ENCODE assay signal across 22 cellular contexts in genomic region chr4:137463377-137464003, GRCh38.
"Had no signal": no experiment of that assay in that cellular context is flagged by ENCODE, and none has a peak within 500 bp of the region (broad histone marks: within the 10 kb centered on the region; RNA-seq: fewer than 3 reads in every experiment).

No MANE protein-coding gene starts in this region.

- H3K36me3 Mint-ChIP-seq: activated naive CD4-positive, alpha-beta T cell treated with anti-CD3 and anti-CD28 coated beads, Interleukin-2, amount 10 ng/mL, durations not matched to agents 7 days and 5 days; activated naive CD8-positive, alpha-beta T cell treated with anti-CD3 and anti-CD28 coated beads for 36 hours had no signal

- H3K36me3 ChIP-seq: brain microvascular endothelial cell, cardiac muscle cell had no signal

- H3K4me1 Mint-ChIP-seq: activated CD4-positive, alpha-beta T cell treated with anti-CD3 and anti-CD28 coated beads for 36 hours; activated naive CD4-positive, alpha-beta T cell treated with anti-CD3 and anti-CD28 coated beads, Interleukin-2, amount 10 ng/mL, durations not matched to agents 7 days and 5 days; activated naive CD8-positive, alpha-beta T cell treated with anti-CD3 and anti-CD28 coated beads for 36 hours had no signal

- H3K4me3 ChIP-seq: cardiac muscle cell, PC-9 had no signal

- DNase-seq: activated CD4-positive, alpha-beta T cell treated with anti-CD3 and anti-CD28 coated beads for 36 hours; activated CD4-positive, CD25-positive, alpha-beta regulatory T cell; activated CD8-positive, alpha-beta memory T cell treated with anti-CD3 and anti-CD28 coated beads, Interleukin-2, amount 50 U/mL, for 4 hours; activated CD8-positive, alpha-beta T cell treated with anti-CD3 and anti-CD28 coated beads for 36 hours; activated gamma-delta T cell treated with Interleukin-2 at 50 U/mL for 16 hours; activated naive CD4-positive, alpha-beta T cell treated with anti-CD3 and anti-CD28 coated beads, Interleukin-2, amount 10 ng/mL, durations not matched to agents 7 days and 5 days; activated naive CD8-positive, alpha-beta T cell treated with anti-CD3 and anti-CD28 coated beads for 36 hours; activated T-cell treated with anti-CD3 and anti-CD28 coated beads, Interleukin-2, amount 50 U/mL, for 72 hours; brain microvascular endothelial cell; Karpas-422; MM.1S; NCI-H1105; NCI-H1436 treated with DMSO at 0.1 percent for 48 hours; NCI-H187; NCI-H2081; NCI-H510A treated with DMSO at 0.1 percent for 48 hours; PC-9; SHP77 treated with DMSO at 0.1 percent for 48 hours had no signal

- H3K4me2 ChIP-seq: PC-9 had no signal

- H3K27ac Mint-ChIP-seq: activated CD4-positive, alpha-beta T cell treated with anti-CD3 and anti-CD28 coated beads for 36 hours; activated CD8-positive, alpha-beta T cell treated with anti-CD3 and anti-CD28 coated beads for 36 hours; activated naive CD4-positive, alpha-beta T cell treated with anti-CD3 and anti-CD28 coated beads, Interleukin-2, amount 10 ng/mL, durations not matched to agents 7 days and 5 days; activated naive CD8-positive, alpha-beta T cell treated with anti-CD3 and anti-CD28 coated beads for 36 hours; activated T-cell treated with anti-CD3 and anti-CD28 coated beads, Interleukin-2, amount 50 U/mL, for 72 hours; activated T-helper 2 cell treated with anti-CD3 and anti-CD28 coated beads, Interferon-gamma antibody, Interleukin-2, Interleukin-4, amounts not matched to agents 10 μg/mL and 5 μg/mL and 100 μg/mL, durations not matched to agents 14 hours and 24 hours and 36 hours; T-helper 1 cell treated with Interleukin-12 subunit alpha and Interleukin-12 subunit beta and Interleukin-4 antibody, amounts not matched to agents 30 μg/mL and 1 μg/mL, for 36 hours had no signal

- H3K4me3 Mint-ChIP-seq: activated CD4-positive, alpha-beta T cell treated with anti-CD3 and anti-CD28 coated beads for 36 hours; activated CD8-positive, alpha-beta T cell treated with anti-CD3 and anti-CD28 coated beads for 36 hours; activated naive CD4-positive, alpha-beta T cell treated with anti-CD3 and anti-CD28 coated beads, Interleukin-2, amount 10 ng/mL, durations not matched to agents 7 days and 5 days; activated naive CD8-positive, alpha-beta T cell treated with anti-CD3 and anti-CD28 coated beads for 36 hours; activated T-cell treated with anti-CD3 and anti-CD28 coated beads, Interleukin-2, amount 50 U/mL, for 72 hours; T-helper 1 cell treated with Interleukin-12 subunit alpha and Interleukin-12 subunit beta and Interleukin-4 antibody, amounts not matched to agents 30 μg/mL and 1 μg/mL, for 36 hours had no signal

- H3K27me3 ChIP-seq: brain microvascular endothelial cell, cardiac muscle cell had no signal

- ATAC-seq: activated CD4-positive, alpha-beta T cell treated with anti-CD3 and anti-CD28 coated beads for 36 hours; activated CD8-positive, alpha-beta T cell treated with anti-CD3 and anti-CD28 coated beads for 36 hours; activated T-cell treated with anti-CD3 and anti-CD28 coated beads, Interleukin-2, amount 50 U/mL, for 72 hours had no signal

- H3K27ac ChIP-seq: brain microvascular endothelial cell, cardiac muscle cell, PC-9, VCaP had no signal

- H3K27me3 Mint-ChIP-seq: activated CD4-positive, alpha-beta T cell treated with anti-CD3 and anti-CD28 coated beads for 36 hours; activated CD8-positive, alpha-beta T cell treated with anti-CD3 and anti-CD28 coated beads for 36 hours; activated naive CD4-positive, alpha-beta T cell treated with anti-CD3 and anti-CD28 coated beads, Interleukin-2, amount 10 ng/mL, durations not matched to agents 7 days and 5 days; activated naive CD8-positive, alpha-beta T cell treated with anti-CD3 and anti-CD28 coated beads for 36 hours had no signal

- H2AFZ ChIP-seq: PC-9 had no signal
